ENCODE assay signal across 10 cellular contexts in genomic region chr11:2382927-2383822, GRCh38. TPM values are rescaled to one million over a fixed set of nuclear protein-coding genes. Genes with fewer than 3 reads are reported as not detected.
DNase-seq lines count a peak whose midpoint lies in the region; ATAC-seq, FAIRE-seq and TF ChIP-seq lines count a peak whose summit lies in the region.
"Had no signal": no experiment of that assay in that cellular context is flagged by ENCODE, and none has a peak within 500 bp of the region (broad histone marks: within the 10 kb centered on the region; RNA-seq: fewer than 3 reads in every experiment).

No MANE protein-coding gene starts in this region.

- FAIRE-seq in HepG2 (lab: Jason Lieb, UNC): no peak

- H3K9ac ChIP-seq in liver (ENCODE audit: low read depth in 1 of 2, low read length in 2 of 2): peak overlapping the region in 1 of 2 donors; percentile 10
- H3K9ac ChIP-seq in HepG2 (ENCODE audit: insufficient read depth, low read depth, low read length): no peak overlapping the region
- no peak overlapping the region for H3K9ac ChIP-seq in mucosa of rectum (ENCODE audit: low read depth in 1 of 2, low read length in 2 of 2)

- no peaks in the 10 kb centered on the region for H3K9me3 Mint-ChIP-seq in dendritic cell treated with granulocyte-macrophage colony-stimulating factor and Interleukin-4, amounts not matched to agents 40 ng/mL and 50 ng/mL, for 4 days

- intact Hi-C loops in HepG2 (cut with micrococcal nuclease; ENCODE audit: unreplicated experiment): no loop called here
- intact Hi-C loops in dendritic cell treated with granulocyte-macrophage colony-stimulating factor and Interleukin-4, amounts not matched to agents 40 ng/mL and 50 ng/mL, for 4 days (cut with micrococcal nuclease): no loop called here

- H3K9me3 ChIP-seq in liver (ENCODE audit: control insufficient read depth in 4 of 4, low read length in 3 of 4): no peaks in the 10 kb centered on the region
- no peaks in the 10 kb centered on the region for H3K9me3 ChIP-seq in HepG2 (ENCODE audit: low read length)
- no peaks in the 10 kb centered on the region for H3K9me3 ChIP-seq in mucosa of rectum (ENCODE audit: control insufficient read depth in 2 of 2, low read length in 2 of 2)

- no peak overlapping the region for H3K4me3 Mint-ChIP-seq in dendritic cell treated with granulocyte-macrophage colony-stimulating factor and Interleukin-4, amounts not matched to agents 40 ng/mL and 50 ng/mL, for 4 days

- TF ChIP-seq POLR2A in HepG2 (IDR thresholded peaks at IDR 0.05; ENCODE audit: insufficient read depth in 1 of 2, low read depth in 2 of 2, low read length in 2 of 2): no peak

- no peak overlapping the region for H3K4me2 ChIP-seq in HepG2 (ENCODE audit: low read depth, low read length)

- CTCF ChIA-PET in HepG2 (lab: Yijun Ruan, JAX; ENCODE audit: low intra/inter-chr PET ratio, low total read pairs): no interaction called here

- TF ChIP-seq EP300 in HepG2 (IDR thresholded peaks at IDR 0.05; ENCODE audit: low read depth in 2 of 2, low read length in 2 of 2): no peak
- TF ChIP-seq EP300 in HepG2 (CRISPR knock-in tag; IDR thresholded peaks at IDR 0.05; ENCODE audit: borderline replicate concordance): no peak

- no peaks in the 10 kb centered on the region for H3K27me3 ChIP-seq in liver (ENCODE audit: control insufficient read depth in 4 of 4, insufficient read depth in 4 of 4, low read length in 3 of 4)
- peaks cover 12 to 73% of the 10 kb centered on the region in 2 experiments; a peak in 4 of 5 replicates for H3K27me3 ChIP-seq in HepG2 (ENCODE audit: control insufficient read depth in 1 of 2, insufficient read depth in 2 of 2, low read length in 2 of 2)
- H3K27me3 ChIP-seq in mucosa of rectum (ENCODE audit: control insufficient read depth in 2 of 2, insufficient read depth in 2 of 2, low read length in 2 of 2): no peaks in the 10 kb centered on the region

- no TSS peak for BruUV-seq in HepG2 (replicated peaks; lab: Mats Ljungman, UMichigan)

- DNase-seq in HepG2 (ENCODE audit: low spot score) (no peak), GF-D8 (lab: John Stamatoyannopoulos, UW) (no peak)
- DNase-seq: NCI-H69; stimulated activated CD4-positive, alpha-beta T cell treated with anti-CD3 and anti-CD28 coated beads, Interleukin-4, amount 100 ng/mL, for 4 hours had no signal

- H3K36me3 ChIP-seq in liver (ENCODE audit: control insufficient read depth in 4 of 4, insufficient read depth in 3 of 4, low read depth in 1 of 4, low read length in 3 of 4): peaks cover 0 to 3% (median 0%) of the 10 kb centered on the region in 4 donors
- H3K36me3 ChIP-seq in HepG2 (replicated peaks in 1 of 2; ENCODE audit: control insufficient read depth in 1 of 2, insufficient read depth in 2 of 2, low read length in 2 of 2): no peaks in the 10 kb centered on the region
- peaks cover 0 to 3% of the 10 kb centered on the region in 2 donors for H3K36me3 ChIP-seq in mucosa of rectum (ENCODE audit: control insufficient read depth in 2 of 2, insufficient read depth in 2 of 2, low read length in 2 of 2)

- no peak overlapping the region for H3K4me3 ChIP-seq in liver (ENCODE audit: low read depth in 1 of 3, low read length in 3 of 3)
- H3K4me3 ChIP-seq in HepG2 (replicated peaks in 1 of 3; ENCODE audit: insufficient read depth in 1 of 3, low read depth in 2 of 3, low read length in 3 of 3): no peak overlapping the region
- no peak overlapping the region for H3K4me3 ChIP-seq in mucosa of rectum (ENCODE audit: low read length in 2 of 2)

- TF ChIP-seq CTCF in liver (IDR thresholded peaks at IDR 0.05; ENCODE audit: low read depth, low read length, missing input control) (no peak), HepG2 (CRISPR knock-in tag; IDR thresholded peaks at IDR 0.05) (no peak)

- no peaks in the 10 kb centered on the region for H3K79me2 ChIP-seq in HepG2 (ENCODE audit: insufficient read depth, low read length)

- peak overlapping the region; percentile 88 for H3K27ac Mint-ChIP-seq in dendritic cell treated with granulocyte-macrophage colony-stimulating factor and Interleukin-4, amounts not matched to agents 40 ng/mL and 50 ng/mL, for 4 days

- H3K36me3 Mint-ChIP-seq in dendritic cell treated with granulocyte-macrophage colony-stimulating factor and Interleukin-4, amounts not matched to agents 40 ng/mL and 50 ng/mL, for 4 days (ENCODE audit: low read depth): peaks cover 57% of the 10 kb centered on the region

- 41% methylated on average over 25 of the region's 25 CpGs for WGBS in liver
- 19% methylated on average over 6 of the region's 25 CpGs for WGBS in HepG2 (ENCODE audit: low lambda C conversion rate)

- H4K20me1 ChIP-seq in HepG2 (ENCODE audit: insufficient read depth, low read length): no peaks in the 10 kb centered on the region

- in situ Hi-C loops in HepG2 (cut with HindIII; ENCODE audit: extremely low pct_ligation_motif_present, low pct_unique_long_range_greater_than_20kb): no loop called here

- H3K4me1 ChIP-seq in liver (ENCODE audit: control insufficient read depth in 4 of 4, insufficient read depth in 4 of 4, low read length in 3 of 4) (peaks cover 63 to 89% (median 80%) of the 10 kb centered on the region in 4 donors), HepG2 (ENCODE audit: insufficient read depth, low read length) (no peaks in the 10 kb centered on the region), mucosa of rectum (ENCODE audit: control insufficient read depth in 2 of 2, insufficient read depth in 2 of 2, low read length in 2 of 2) (peaks cover 56 to 74% of the 10 kb centered on the region in 2 donors)

- H3K27me3 Mint-ChIP-seq in dendritic cell treated with granulocyte-macrophage colony-stimulating factor and Interleukin-4, amounts not matched to agents 40 ng/mL and 50 ng/mL, for 4 days: no peaks in the 10 kb centered on the region

- POLR2A ChIA-PET in HepG2 (lab: Yijun Ruan, JAX): no interaction called here

- ATAC-seq in HepG2: no peak
- ATAC-seq in GM18907 (IDR thresholded peaks at IDR 0.05; ENCODE audit: unreplicated experiment): no peak
- no peak for ATAC-seq in GM19452 (IDR thresholded peaks at IDR 0.05; ENCODE audit: unreplicated experiment)
- ATAC-seq in HG03025 (IDR thresholded peaks at IDR 0.05; ENCODE audit: low FRiP score, unreplicated experiment): no peak

- peak in 1 of 2 donors; percentile 19 for TF ChIP-seq RAD21 in liver (IDR thresholded peaks at IDR 0.05)
- no peak for TF ChIP-seq RAD21 in HepG2 (CRISPR knock-in tag; IDR thresholded peaks at IDR 0.05)

- H2AFZ ChIP-seq in HepG2 (ENCODE audit: low read length): no peak overlapping the region

- peaks cover 89% of the 10 kb centered on the region for H3K4me1 Mint-ChIP-seq in dendritic cell treated with granulocyte-macrophage colony-stimulating factor and Interleukin-4, amounts not matched to agents 40 ng/mL and 50 ng/mL, for 4 days (ENCODE audit: low read depth)

- H3K27ac ChIP-seq in liver (ENCODE audit: low read depth in 1 of 2, low read length in 2 of 2): peak overlapping the region; percentile 91 to 93
- H3K27ac ChIP-seq in HepG2 (ENCODE audit: extremely low read length, insufficient read depth, low read length): no peak overlapping the region
- H3K27ac ChIP-seq in mucosa of rectum (ENCODE audit: low read depth in 2 of 2, low read length in 2 of 2): peak overlapping the region; percentile 42 to 78

RNA-seq across cellular contexts. Expression of gene CD81, which starts 6.1 kb away (rescaled TPM):
- total RNA-seq in liver (100 to 1,000 TPM in 1 of 2 donors, 10 to 100 TPM in 1; 76.9 to 190 TPM), HepG2 (2016; rRNA removed; fragmentation: Illumina TruSeq; extraction: Trizol) (not detected in 2 replicates)
- polyA plus RNA-seq in liver (100 to 1,000 TPM; 139 to 712 TPM), HepG2 (2011; rRNA removed) (not detected in 2 replicates)
- not detected in 2 replicates for total RNA-seq in HepG2 (2016; cell fraction: cytosol; rRNA removed; fragmentation: Illumina TruSeq; extraction: Trizol; ENCODE audit: low read depth)
- not detected in 2 replicates for total RNA-seq in HepG2 (2016; cell fraction: insoluble cytoplasmic fraction; rRNA removed; fragmentation: Illumina TruSeq; extraction: Trizol)
- not detected in 2 replicates for total RNA-seq in HepG2 (2016; cell fraction: membrane; rRNA removed; fragmentation: Illumina TruSeq; extraction: Trizol)
- not detected in 2 replicates for total RNA-seq in HepG2 (2016; cell fraction: nucleus; rRNA removed; fragmentation: Illumina TruSeq; extraction: Trizol)
- polyA plus RNA-seq in HepG2 (2011; cell fraction: cytosol; rRNA removed): 0.05 TPM in 2 replicates
- 0.26 TPM in 1 of 2 replicates, not detected in the other for polyA plus RNA-seq in HepG2 (2011; cell fraction: nucleus; rRNA removed)
- not detected in 2 replicates for polyA plus RNA-seq in HepG2 (2012)
- polyA plus RNA-seq in HepG2 (2016; cell fraction: cytosol; fragmentation: Illumina TruSeq; extraction: Trizol; ENCODE audit: low read depth): not detected in 2 replicates
- polyA plus RNA-seq in HepG2 (2016; cell fraction: insoluble cytoplasmic fraction; fragmentation: Illumina TruSeq; extraction: Trizol; ENCODE audit: low read depth): not detected in 2 replicates
- polyA plus RNA-seq in HepG2 (2016; cell fraction: membrane; fragmentation: Illumina TruSeq; extraction: Trizol; ENCODE audit: low read depth): not detected in 2 replicates
- not detected in 2 replicates for polyA plus RNA-seq in HepG2 (2016; cell fraction: nucleus; fragmentation: Illumina TruSeq; extraction: Trizol; ENCODE audit: insufficient read depth, low read depth)
- polyA minus RNA-seq in HepG2 (2011; rRNA and poly(A)+ RNA removed; ENCODE audit: low replicate concordance): 0.72 and 103 TPM in 2 replicates
- 0.70 TPM in 1 of 2 replicates, not detected in the other for polyA minus RNA-seq in HepG2 (2011; cell fraction: cytosol; rRNA and poly(A)+ RNA removed)
- polyA minus RNA-seq in HepG2 (2011; cell fraction: nucleus; rRNA and poly(A)+ RNA removed): 0.52 TPM in 1 of 2 replicates, not detected in the other

RNA-seq across cellular contexts. Expression of gene TSSC4, which starts 17.4 kb away (rescaled TPM):
- 10 to 100 TPM; 16.6 to 18.5 TPM for total RNA-seq in liver
- polyA plus RNA-seq in liver: 10 to 100 TPM; 15.8 to 19.1 TPM
- 51.5 and 58.6 TPM in 2 replicates for total RNA-seq in HepG2 (2016; rRNA removed; fragmentation: Illumina TruSeq; extraction: Trizol)
- 48.9 and 55.7 TPM in 2 replicates for total RNA-seq in HepG2 (2016; cell fraction: cytosol; rRNA removed; fragmentation: Illumina TruSeq; extraction: Trizol; ENCODE audit: low read depth)
- total RNA-seq in HepG2 (2016; cell fraction: insoluble cytoplasmic fraction; rRNA removed; fragmentation: Illumina TruSeq; extraction: Trizol): 51.6 and 61.0 TPM in 2 replicates
- 52.4 and 71.0 TPM in 2 replicates for total RNA-seq in HepG2 (2016; cell fraction: membrane; rRNA removed; fragmentation: Illumina TruSeq; extraction: Trizol)
- 29.5 and 34.5 TPM in 2 replicates for total RNA-seq in HepG2 (2016; cell fraction: nucleus; rRNA removed; fragmentation: Illumina TruSeq; extraction: Trizol)
- polyA plus RNA-seq in HepG2 (2011; rRNA removed): 16.2 and 20.5 TPM in 2 replicates
- polyA plus RNA-seq in HepG2 (2011; cell fraction: cytosol; rRNA removed): 13.8 and 24.4 TPM in 2 replicates
- polyA plus RNA-seq in HepG2 (2011; cell fraction: nucleus; rRNA removed): 33.5 and 35.1 TPM in 2 replicates
- polyA plus RNA-seq in HepG2 (2012): 17.3 and 21.8 TPM in 2 replicates
- 29.9 and 32.8 TPM in 2 replicates for polyA plus RNA-seq in HepG2 (2016; cell fraction: cytosol; fragmentation: Illumina TruSeq; extraction: Trizol; ENCODE audit: low read depth)
- polyA plus RNA-seq in HepG2 (2016; cell fraction: insoluble cytoplasmic fraction; fragmentation: Illumina TruSeq; extraction: Trizol; ENCODE audit: low read depth): 34.6 and 35.0 TPM in 2 replicates
- polyA plus RNA-seq in HepG2 (2016; cell fraction: membrane; fragmentation: Illumina TruSeq; extraction: Trizol; ENCODE audit: low read depth): 34.0 and 36.0 TPM in 2 replicates
- polyA plus RNA-seq in HepG2 (2016; cell fraction: nucleus; fragmentation: Illumina TruSeq; extraction: Trizol; ENCODE audit: insufficient read depth, low read depth): 42.1 and 44.0 TPM in 2 replicates
- polyA minus RNA-seq in HepG2 (2011; rRNA and poly(A)+ RNA removed; ENCODE audit: low replicate concordance): 19.1 and 32.1 TPM in 2 replicates
- 12.8 and 15.7 TPM in 2 replicates for polyA minus RNA-seq in HepG2 (2011; cell fraction: cytosol; rRNA and poly(A)+ RNA removed)
- 26.6 and 27.8 TPM in 2 replicates for polyA minus RNA-seq in HepG2 (2011; cell fraction: nucleus; rRNA and poly(A)+ RNA removed)

Comparison
In these comparisons a context has a peak if more than half of its experiments do, and no peak if none do; other contexts are left out.
1. RNA of gene CD81, which starts 6.1 kb away (total RNA-seq): 76.9 to 190 TPM in liver; not detected in HepG2; every median in the first group is over 10 times any median in the second.